ENCODE assay signal across 1 cellular context in genomic region chr9:136187197-136187596, GRCh38.
TF ChIP-seq lines count a peak whose summit lies in the region.

No MANE protein-coding gene starts in this region.

TF ChIP-seq in HEK293, 187 proteins besides CTCF, POLR2A, EP300 and RAD21:
- TF ChIP-seq REST (tag by site-specific recombination; IDR thresholded peaks at IDR 0.05) (peak; percentile 15; the same call in 1 of the 2 replicates), ZNF76 (tag by site-specific recombination; IDR thresholded peaks at IDR 0.05; ENCODE audit: borderline replicate concordance, low read depth) (no peak), INSM2 (tag by site-specific recombination; IDR thresholded peaks at IDR 0.05) (no peak), ZFP37 (tag by site-specific recombination; IDR thresholded peaks at IDR 0.05) (no peak), ZSCAN4 (tag by site-specific recombination; IDR thresholded peaks at IDR 0.05) (no peak), ZNF530 (tag by site-specific recombination; IDR thresholded peaks at IDR 0.05; ENCODE audit: low read depth) (no peak), ZNF664 (tag by site-specific recombination; IDR thresholded peaks at IDR 0.05) (no peak)
